Comparison of ENCODE assay signal across 9 cellular contexts in the genomic region with DNA sequence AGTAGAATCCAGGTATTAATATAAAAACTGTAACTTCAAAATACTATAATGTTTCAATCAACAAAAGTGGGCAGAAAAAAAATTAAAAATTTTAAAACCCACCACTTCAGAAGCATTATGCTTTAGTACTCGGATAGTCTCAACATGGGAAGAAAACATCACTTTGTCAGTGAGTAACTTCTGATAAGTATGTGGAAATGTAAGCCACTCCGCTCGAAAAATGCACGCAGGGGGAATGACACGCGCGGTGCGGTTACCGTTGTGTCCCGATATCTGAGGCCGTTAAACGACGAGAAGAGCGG. TPM values are rescaled to one million over a fixed set of nuclear protein-coding genes. Genes with fewer than 3 reads are reported as not detected.
A peak's percentile ranks its signal among the peaks of the same experiment; 100 is the strongest.
DNase-seq lines count a peak whose midpoint lies in the region; ATAC-seq and TF ChIP-seq lines count a peak whose summit lies in the region.
"Had no signal": no experiment of that assay in that cellular context is flagged by ENCODE, and none has a peak within 500 bp of the region (broad histone marks: within the 10 kb centered on the region; RNA-seq: fewer than 3 reads in every experiment).

No MANE protein-coding gene starts in this region.

- H3K27ac ChIP-seq in cardiac muscle cell, result peak overlapping the region; percentile 71
- H3K27ac ChIP-seq in brain microvascular endothelial cell, result peak overlapping the region; percentile 19
- H3K27ac ChIP-seq in mesodermal cell (ENCODE audit: low read depth, low read length, severe bottlenecking), result no peak overlapping the region
- H3K27ac ChIP-seq in urinary bladder (ENCODE audit: low read depth), result no peak overlapping the region
- H3K27ac ChIP-seq: foreskin keratinocyte had no signal

- H3K36me3 ChIP-seq in cardiac muscle cell (peaks cover 9% of the 10 kb centered on the region), brain microvascular endothelial cell (replicated peaks) (peaks cover 2% of the 10 kb centered on the region), mesodermal cell (ENCODE audit: control insufficient read depth, insufficient read depth, low read length) (peaks cover 10% of the 10 kb centered on the region), urinary bladder (ENCODE audit: insufficient read depth) (peaks cover 1% of the 10 kb centered on the region)

- in situ Hi-C loops in brain microvascular endothelial cell (cut with HindIII; ENCODE audit: low pct_ligation_motif_present, low sequenced_read_pairs), result no loop called here

- 0 to 1% methylated on average over 10 to 13 of the region's 14 CpGs for WGBS in mesodermal cell (ENCODE audit: insufficient coverage in 2 of 2), 2 experiments
- WGBS in urinary bladder, result under 1% methylated on average over 14 of the region's 14 CpGs

- H3K27me3 ChIP-seq in cardiac muscle cell, result no peaks in the 10 kb centered on the region
- H3K27me3 ChIP-seq in brain microvascular endothelial cell (replicated peaks), result no peaks in the 10 kb centered on the region
- H3K27me3 ChIP-seq: foreskin keratinocyte had no signal

- no peak for ATAC-seq in left cardiac atrium

- DNase-seq in cardiac muscle cell (ENCODE audit: low read depth in 1 of 2, low spot score in 1 of 2) (no peak), left cardiac atrium (no peak), brain microvascular endothelial cell (no peak), germinal center (ENCODE audit: low spot score) (no peak), NOMO-1 treated with dmso at 0.1 percent for 144 hours (lab: John Stamatoyannopoulos, UW; ENCODE audit: unreplicated experiment) (no peak), kidney glomerular epithelial cell (lab: John Stamatoyannopoulos, UW) (no peak)

- peaks cover 8% of the 10 kb centered on the region for H3K4me1 ChIP-seq in cardiac muscle cell (ENCODE audit: low read depth)
- H3K4me1 ChIP-seq in mesodermal cell (ENCODE audit: control insufficient read depth, insufficient read depth, low read length, poor library complexity, severe bottlenecking), result no peaks in the 10 kb centered on the region
- H3K4me1 ChIP-seq in urinary bladder (ENCODE audit: insufficient read depth), result peaks cover 3% of the 10 kb centered on the region
- H3K4me1 ChIP-seq: foreskin keratinocyte had no signal

- intact Hi-C loops in left cardiac atrium (cut with DNase I), result loop anchor here in 1 of 2 donors (5.0 kb wide), 1 partner anchor 115 kb away; no protein-coding TSS in a partner anchor

- no peak for TF ChIP-seq CTCF in cardiac muscle cell (IDR thresholded peaks at IDR 0.05; ENCODE audit: low read depth, low read length)
- TF ChIP-seq CTCF in brain microvascular endothelial cell (IDR thresholded peaks at IDR 0.05; ENCODE audit: low read depth, low read length, missing control alignments), result no peak

- H3K9me3 ChIP-seq in cardiac muscle cell (ENCODE audit: low read depth) (no peaks in the 10 kb centered on the region), mesodermal cell (ENCODE audit: control insufficient read depth, low read length) (no peaks in the 10 kb centered on the region)

- H3K4me3 ChIP-seq in cardiac muscle cell (peak overlapping the region; percentile 85), brain microvascular endothelial cell (ENCODE audit: low read depth, low read length) (peak overlapping the region; percentile 88), mesodermal cell (ENCODE audit: extremely low read depth, insufficient read depth, low read length, poor library complexity, severe bottlenecking) (peak overlapping the region; percentile 79), urinary bladder (ENCODE audit: low read depth, low read length) (peak overlapping the region; percentile 91)

RNA-seq across cellular contexts. Expression of gene NGLY1, which starts 0.7 kb away (rescaled TPM):
- total RNA-seq in cardiac muscle cell (43.0 and 43.4 TPM in 2 replicates), left cardiac atrium (10 to 100 TPM; 31.4 to 31.5 TPM), urinary bladder (59.6 TPM)
- polyA plus RNA-seq in cardiac muscle cell (54.5 and 63.0 TPM in 2 replicates), urinary bladder (14.6 TPM)
- 18.3 TPM for polyA plus RNA-seq in mesodermal cell (2013, experiment 1 of 2)
- polyA plus RNA-seq in mesodermal cell (2013, experiment 2 of 2), result 18.6 TPM

RNA-seq across cellular contexts. Expression of gene OXSM, which starts 7.3 kb away (rescaled TPM):
- 4.8 and 8.4 TPM in 2 replicates for total RNA-seq in cardiac muscle cell
- polyA plus RNA-seq in cardiac muscle cell, result 17.6 and 17.7 TPM in 2 replicates
- total RNA-seq in left cardiac atrium, result 10 to 100 TPM; 13.9 to 14.6 TPM
- polyA plus RNA-seq in mesodermal cell (2013, experiment 1 of 2), result 6.7 TPM
- 7.5 TPM for polyA plus RNA-seq in mesodermal cell (2013, experiment 2 of 2)
- total RNA-seq in urinary bladder, result 8.7 TPM
- 8.1 TPM for polyA plus RNA-seq in urinary bladder

Comparison
In these comparisons a context has a peak if more than half of its experiments do, and no peak if none do; other contexts are left out.
1. H3K27ac ChIP-seq: peak in cardiac muscle cell (single experiment) and brain microvascular endothelial cell (single experiment); none in mesodermal cell (single experiment) and urinary bladder (single experiment).
2. Peak in every context shown above with its lines, with median percentiles within 50 percentile points of each other: H3K4me3 ChIP-seq.